Comparison of ENCODE assay signal across 2 cellular contexts in the genomic region with DNA sequence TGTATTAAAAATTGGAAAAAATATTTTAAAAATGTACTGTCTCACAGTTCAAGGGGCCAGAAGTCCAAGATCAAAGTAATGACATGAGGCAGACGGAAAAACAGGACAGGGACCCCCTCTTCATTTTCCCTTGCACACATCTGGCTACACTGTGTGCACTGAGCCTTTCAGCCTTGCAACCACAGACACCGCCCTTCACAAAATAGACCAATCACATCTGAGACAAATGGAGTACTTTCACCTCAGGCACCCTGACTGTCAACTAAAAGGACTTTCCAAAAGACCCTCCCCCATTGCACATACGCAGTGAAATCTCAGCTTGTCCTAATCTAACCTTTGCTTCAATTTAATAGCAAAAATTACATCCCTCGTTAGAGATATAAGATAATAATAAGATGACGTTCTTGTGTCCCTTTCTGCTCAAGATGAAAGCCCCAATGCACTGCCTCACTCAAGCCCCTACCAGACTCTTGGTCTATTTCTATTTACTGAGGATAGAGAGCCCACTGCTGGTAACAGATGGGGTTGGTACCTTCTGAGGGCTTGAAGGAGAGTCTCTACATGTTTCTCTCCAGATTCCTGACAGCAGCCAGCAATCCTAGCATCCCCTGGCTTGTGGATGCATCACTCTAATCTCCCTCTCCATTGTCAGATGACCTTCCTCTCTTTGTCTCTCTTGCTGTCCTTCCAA.
TF ChIP-seq lines count a peak whose summit lies in the region.

No MANE protein-coding gene starts in this region.

TF ChIP-seq in GM23338, 12 proteins besides CTCF, POLR2A, EP300 and RAD21:
- TF ChIP-seq EZH2 (IDR thresholded peaks at IDR 0.05; ENCODE audit: low read depth, unreplicated experiment) (no peak), CREB1 (CRISPR knock-in tag; IDR thresholded peaks at IDR 0.05; ENCODE audit: low read depth) (no peak), POLR2AphosphoS5 (IDR thresholded peaks at IDR 0.05; ENCODE audit: low read depth) (no peak), EZH2phosphoT487 (IDR thresholded peaks at IDR 0.05; ENCODE audit: unreplicated experiment) (no peak), NANOG (IDR thresholded peaks at IDR 0.05; ENCODE audit: borderline replicate concordance) (no peak), ZNF114 (CRISPR knock-in tag; IDR thresholded peaks at IDR 0.05) (no peak)
- TF ChIP-seq, protein P1, sequence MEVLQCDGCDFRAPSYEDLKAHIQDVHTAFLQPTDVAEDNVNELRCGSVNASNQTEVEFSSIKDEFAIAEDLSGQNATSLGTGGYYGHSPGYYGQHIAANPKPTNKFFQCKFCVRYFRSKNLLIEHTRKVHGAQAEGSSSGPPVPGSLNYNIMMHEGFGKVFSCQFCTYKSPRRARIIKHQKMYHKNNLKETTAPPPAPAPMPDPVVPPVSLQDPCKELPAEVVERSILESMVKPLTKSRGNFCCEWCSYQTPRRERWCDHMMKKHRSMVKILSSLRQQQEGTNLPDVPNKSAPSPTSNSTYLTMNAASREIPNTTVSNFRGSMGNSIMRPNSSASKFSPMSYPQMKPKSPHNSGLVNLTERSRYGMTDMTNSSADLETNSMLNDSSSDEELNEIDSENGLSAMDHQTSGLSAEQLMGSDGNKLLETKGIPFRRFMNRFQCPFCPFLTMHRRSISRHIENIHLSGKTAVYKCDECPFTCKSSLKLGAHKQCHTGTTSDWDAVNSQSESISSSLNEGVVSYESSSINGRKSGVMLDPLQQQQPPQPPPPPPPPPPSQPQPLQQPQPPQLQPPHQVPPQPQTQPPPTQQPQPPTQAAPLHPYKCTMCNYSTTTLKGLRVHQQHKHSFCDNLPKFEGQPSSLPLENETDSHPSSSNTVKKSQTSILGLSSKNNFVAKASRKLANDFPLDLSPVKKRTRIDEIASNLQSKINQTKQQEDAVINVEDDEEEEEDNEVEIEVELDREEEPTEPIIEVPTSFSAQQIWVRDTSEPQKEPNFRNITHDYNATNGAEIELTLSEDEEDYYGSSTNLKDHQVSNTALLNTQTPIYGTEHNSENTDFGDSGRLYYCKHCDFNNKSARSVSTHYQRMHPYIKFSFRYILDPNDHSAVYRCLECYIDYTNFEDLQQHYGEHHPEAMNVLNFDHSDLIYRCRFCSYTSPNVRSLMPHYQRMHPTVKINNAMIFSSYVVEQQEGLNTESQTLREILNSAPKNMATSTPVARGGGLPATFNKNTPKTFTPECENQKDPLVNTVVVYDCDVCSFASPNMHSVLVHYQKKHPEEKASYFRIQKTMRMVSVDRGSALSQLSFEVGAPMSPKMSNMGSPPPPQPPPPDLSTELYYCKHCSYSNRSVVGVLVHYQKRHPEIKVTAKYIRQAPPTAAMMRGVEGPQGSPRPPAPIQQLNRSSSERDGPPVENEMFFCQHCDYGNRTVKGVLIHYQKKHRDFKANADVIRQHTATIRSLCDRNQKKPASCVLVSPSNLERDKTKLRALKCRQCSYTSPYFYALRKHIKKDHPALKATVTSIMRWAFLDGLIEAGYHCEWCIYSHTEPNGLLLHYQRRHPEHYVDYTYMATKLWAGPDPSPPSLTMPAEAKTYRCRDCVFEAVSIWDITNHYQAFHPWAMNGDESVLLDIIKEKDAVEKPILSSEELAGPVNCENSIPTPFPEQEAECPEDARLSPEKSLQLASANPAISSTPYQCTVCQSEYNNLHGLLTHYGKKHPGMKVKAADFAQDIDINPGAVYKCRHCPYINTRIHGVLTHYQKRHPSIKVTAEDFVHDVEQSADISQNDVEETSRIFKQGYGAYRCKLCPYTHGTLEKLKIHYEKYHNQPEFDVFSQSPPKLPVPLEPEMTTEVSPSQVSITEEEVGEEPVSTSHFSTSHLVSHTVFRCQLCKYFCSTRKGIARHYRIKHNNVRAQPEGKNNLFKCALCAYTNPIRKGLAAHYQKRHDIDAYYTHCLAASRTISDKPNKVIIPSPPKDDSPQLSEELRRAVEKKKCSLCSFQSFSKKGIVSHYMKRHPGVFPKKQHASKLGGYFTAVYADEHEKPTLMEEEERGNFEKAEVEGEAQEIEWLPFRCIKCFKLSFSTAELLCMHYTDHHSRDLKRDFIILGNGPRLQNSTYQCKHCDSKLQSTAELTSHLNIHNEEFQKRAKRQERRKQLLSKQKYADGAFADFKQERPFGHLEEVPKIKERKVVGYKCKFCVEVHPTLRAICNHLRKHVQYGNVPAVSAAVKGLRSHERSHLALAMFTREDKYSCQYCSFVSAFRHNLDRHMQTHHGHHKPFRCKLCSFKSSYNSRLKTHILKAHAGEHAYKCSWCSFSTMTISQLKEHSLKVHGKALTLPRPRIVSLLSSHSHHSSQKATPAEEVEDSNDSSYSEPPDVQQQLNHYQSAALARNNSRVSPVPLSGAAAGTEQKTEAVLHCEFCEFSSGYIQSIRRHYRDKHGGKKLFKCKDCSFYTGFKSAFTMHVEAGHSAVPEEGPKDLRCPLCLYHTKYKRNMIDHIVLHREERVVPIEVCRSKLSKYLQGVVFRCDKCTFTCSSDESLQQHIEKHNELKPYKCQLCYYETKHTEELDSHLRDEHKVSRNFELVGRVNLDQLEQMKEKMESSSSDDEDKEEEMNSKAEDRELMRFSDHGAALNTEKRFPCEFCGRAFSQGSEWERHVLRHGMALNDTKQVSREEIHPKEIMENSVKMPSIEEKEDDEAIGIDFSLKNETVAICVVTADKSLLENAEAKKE (CRISPR knock-in tag; IDR thresholded peaks at IDR 0.05), result no peak
- TF ChIP-seq, protein P2, sequence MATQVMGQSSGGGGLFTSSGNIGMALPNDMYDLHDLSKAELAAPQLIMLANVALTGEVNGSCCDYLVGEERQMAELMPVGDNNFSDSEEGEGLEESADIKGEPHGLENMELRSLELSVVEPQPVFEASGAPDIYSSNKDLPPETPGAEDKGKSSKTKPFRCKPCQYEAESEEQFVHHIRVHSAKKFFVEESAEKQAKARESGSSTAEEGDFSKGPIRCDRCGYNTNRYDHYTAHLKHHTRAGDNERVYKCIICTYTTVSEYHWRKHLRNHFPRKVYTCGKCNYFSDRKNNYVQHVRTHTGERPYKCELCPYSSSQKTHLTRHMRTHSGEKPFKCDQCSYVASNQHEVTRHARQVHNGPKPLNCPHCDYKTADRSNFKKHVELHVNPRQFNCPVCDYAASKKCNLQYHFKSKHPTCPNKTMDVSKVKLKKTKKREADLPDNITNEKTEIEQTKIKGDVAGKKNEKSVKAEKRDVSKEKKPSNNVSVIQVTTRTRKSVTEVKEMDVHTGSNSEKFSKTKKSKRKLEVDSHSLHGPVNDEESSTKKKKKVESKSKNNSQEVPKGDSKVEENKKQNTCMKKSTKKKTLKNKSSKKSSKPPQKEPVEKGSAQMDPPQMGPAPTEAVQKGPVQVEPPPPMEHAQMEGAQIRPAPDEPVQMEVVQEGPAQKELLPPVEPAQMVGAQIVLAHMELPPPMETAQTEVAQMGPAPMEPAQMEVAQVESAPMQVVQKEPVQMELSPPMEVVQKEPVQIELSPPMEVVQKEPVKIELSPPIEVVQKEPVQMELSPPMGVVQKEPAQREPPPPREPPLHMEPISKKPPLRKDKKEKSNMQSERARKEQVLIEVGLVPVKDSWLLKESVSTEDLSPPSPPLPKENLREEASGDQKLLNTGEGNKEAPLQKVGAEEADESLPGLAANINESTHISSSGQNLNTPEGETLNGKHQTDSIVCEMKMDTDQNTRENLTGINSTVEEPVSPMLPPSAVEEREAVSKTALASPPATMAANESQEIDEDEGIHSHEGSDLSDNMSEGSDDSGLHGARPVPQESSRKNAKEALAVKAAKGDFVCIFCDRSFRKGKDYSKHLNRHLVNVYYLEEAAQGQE (IDR thresholded peaks at IDR 0.05; ENCODE audit: unreplicated experiment), result no peak

TF ChIP-seq in H1, 55 proteins besides CTCF, POLR2A, EP300 and RAD21:
- TF ChIP-seq CREB1 (IDR thresholded peaks at IDR 0.05), result no peak
- TF ChIP-seq KDM5A (IDR thresholded peaks at IDR 0.05; ENCODE audit: low read length), result no peak
- TF ChIP-seq SP4 (IDR thresholded peaks at IDR 0.05; ENCODE audit: low read length), result no peak
- no peak for TF ChIP-seq SRF (IDR thresholded peaks at IDR 0.05; ENCODE audit: low read depth, low read length)
- no peak for TF ChIP-seq KDM1A (IDR thresholded peaks at IDR 0.05; ENCODE audit: borderline replicate concordance, low read length)
- TF ChIP-seq TCF12 (IDR thresholded peaks at IDR 0.05; ENCODE audit: low read depth, low read length), result no peak
- TF ChIP-seq NANOG (IDR thresholded peaks at IDR 0.05; ENCODE audit: insufficient read depth, low read depth, low read length, poor library complexity, severe bottlenecking), result no peak
- TF ChIP-seq, protein P3, sequence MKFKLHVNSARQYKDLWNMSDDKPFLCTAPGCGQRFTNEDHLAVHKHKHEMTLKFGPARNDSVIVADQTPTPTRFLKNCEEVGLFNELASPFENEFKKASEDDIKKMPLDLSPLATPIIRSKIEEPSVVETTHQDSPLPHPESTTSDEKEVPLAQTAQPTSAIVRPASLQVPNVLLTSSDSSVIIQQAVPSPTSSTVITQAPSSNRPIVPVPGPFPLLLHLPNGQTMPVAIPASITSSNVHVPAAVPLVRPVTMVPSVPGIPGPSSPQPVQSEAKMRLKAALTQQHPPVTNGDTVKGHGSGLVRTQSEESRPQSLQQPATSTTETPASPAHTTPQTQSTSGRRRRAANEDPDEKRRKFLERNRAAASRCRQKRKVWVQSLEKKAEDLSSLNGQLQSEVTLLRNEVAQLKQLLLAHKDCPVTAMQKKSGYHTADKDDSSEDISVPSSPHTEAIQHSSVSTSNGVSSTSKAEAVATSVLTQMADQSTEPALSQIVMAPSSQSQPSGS (IDR thresholded peaks at IDR 0.05; ENCODE audit: low read length), result no peak
